In genomic region chr17:37567137-37567927, GRCh38 we compare ENCODE assay signal across 16 cellular contexts.
"Had no signal": no experiment of that assay in that cellular context is flagged by ENCODE, and none has a peak within 500 bp of the region (broad histone marks: within the 10 kb centered on the region; RNA-seq: fewer than 3 reads in every experiment).

No MANE protein-coding gene starts in this region.

- H3K9me3 ChIP-seq: ascending aorta had no signal

- ATAC-seq: activated naive CD8-positive, alpha-beta T cell treated with anti-CD3 and anti-CD28 coated beads, Interleukin-2, amount 50 U/mL, for 24 hours; left ventricle myocardium superior had no signal

- H3K27me3 Mint-ChIP-seq: activated B cell treated with CpG ODN at 0.5 μM for 24 hours; activated naive CD8-positive, alpha-beta T cell treated with anti-CD3 and anti-CD28 coated beads, Interleukin-2, amount 50 U/mL, for 24 hours; stimulated activated naive CD8-positive, alpha-beta T cell treated with anti-CD3 and anti-CD28 coated beads, Interleukin-15, Interleukin-2, amounts not matched to agents 100 ng/mL and 50 ng/mL, for 24 hours had no signal

- DNase-seq: activated B cell treated with CpG ODN at 0.5 μM for 24 hours; activated CD4-positive, alpha-beta T cell treated with anti-CD3 and anti-CD28 coated beads, Interleukin-2, amount 50 U/mL, for 1 hour; activated gamma-delta T cell; activated naive CD8-positive, alpha-beta T cell treated with anti-CD3 and anti-CD28 coated beads, Interleukin-2, amount 50 U/mL, for 24 hours; activated T-cell treated with anti-CD3 and anti-CD28 coated beads, Interleukin-2, amount 50 U/mL, for 1 hour; caudate nucleus; effector CD4-positive, alpha-beta T cell; kidney; left ventricle myocardium superior; retina; stimulated activated CD4-positive, alpha-beta T cell treated with anti-CD3 and anti-CD28 coated beads, Interleukin-4, amount 100 ng/mL, for 1 hour; stimulated activated CD8-positive, alpha-beta memory T cell treated with anti-CD3 and anti-CD28 coated beads, Interleukin-4, amount 100 ng/mL, for 48 hours had no signal

- H3K27ac Mint-ChIP-seq: activated B cell treated with CpG ODN at 0.5 μM for 24 hours; activated naive CD8-positive, alpha-beta T cell treated with anti-CD3 and anti-CD28 coated beads, Interleukin-2, amount 50 U/mL, for 24 hours; stimulated activated naive CD8-positive, alpha-beta T cell treated with anti-CD3 and anti-CD28 coated beads, Interleukin-15, Interleukin-2, amounts not matched to agents 100 ng/mL and 50 ng/mL, for 24 hours; T-helper 1 cell treated with Interleukin-12 subunit alpha and Interleukin-12 subunit beta and Interleukin-4 antibody, amounts not matched to agents 30 μg/mL and 1 μg/mL, for 36 hours had no signal

- H3K4me1 ChIP-seq: ascending aorta had no signal

- H3K27ac ChIP-seq: ascending aorta, coronary artery had no signal

- H3K4me3 Mint-ChIP-seq: activated B cell treated with CpG ODN at 0.5 μM for 24 hours; activated naive CD8-positive, alpha-beta T cell treated with anti-CD3 and anti-CD28 coated beads, Interleukin-2, amount 50 U/mL, for 24 hours; stimulated activated naive CD8-positive, alpha-beta T cell treated with anti-CD3 and anti-CD28 coated beads, Interleukin-15, Interleukin-2, amounts not matched to agents 100 ng/mL and 50 ng/mL, for 24 hours; T-helper 1 cell treated with Interleukin-12 subunit alpha and Interleukin-12 subunit beta and Interleukin-4 antibody, amounts not matched to agents 30 μg/mL and 1 μg/mL, for 36 hours had no signal

- H3K9me3 Mint-ChIP-seq: activated B cell treated with CpG ODN at 0.5 μM for 24 hours; activated naive CD8-positive, alpha-beta T cell treated with anti-CD3 and anti-CD28 coated beads, Interleukin-2, amount 50 U/mL, for 24 hours; stimulated activated naive CD8-positive, alpha-beta T cell treated with anti-CD3 and anti-CD28 coated beads, Interleukin-15, Interleukin-2, amounts not matched to agents 100 ng/mL and 50 ng/mL, for 24 hours; T-helper 1 cell treated with Interleukin-12 subunit alpha and Interleukin-12 subunit beta and Interleukin-4 antibody, amounts not matched to agents 30 μg/mL and 1 μg/mL, for 36 hours had no signal

- H3K4me3 ChIP-seq: ascending aorta, coronary artery had no signal

- H3K4me1 Mint-ChIP-seq: activated B cell treated with CpG ODN at 0.5 μM for 24 hours; activated naive CD8-positive, alpha-beta T cell treated with anti-CD3 and anti-CD28 coated beads, Interleukin-2, amount 50 U/mL, for 24 hours had no signal

- H3K27me3 ChIP-seq: ascending aorta had no signal
